ENCODE assay signal across 2 cellular contexts in the genomic region with DNA sequence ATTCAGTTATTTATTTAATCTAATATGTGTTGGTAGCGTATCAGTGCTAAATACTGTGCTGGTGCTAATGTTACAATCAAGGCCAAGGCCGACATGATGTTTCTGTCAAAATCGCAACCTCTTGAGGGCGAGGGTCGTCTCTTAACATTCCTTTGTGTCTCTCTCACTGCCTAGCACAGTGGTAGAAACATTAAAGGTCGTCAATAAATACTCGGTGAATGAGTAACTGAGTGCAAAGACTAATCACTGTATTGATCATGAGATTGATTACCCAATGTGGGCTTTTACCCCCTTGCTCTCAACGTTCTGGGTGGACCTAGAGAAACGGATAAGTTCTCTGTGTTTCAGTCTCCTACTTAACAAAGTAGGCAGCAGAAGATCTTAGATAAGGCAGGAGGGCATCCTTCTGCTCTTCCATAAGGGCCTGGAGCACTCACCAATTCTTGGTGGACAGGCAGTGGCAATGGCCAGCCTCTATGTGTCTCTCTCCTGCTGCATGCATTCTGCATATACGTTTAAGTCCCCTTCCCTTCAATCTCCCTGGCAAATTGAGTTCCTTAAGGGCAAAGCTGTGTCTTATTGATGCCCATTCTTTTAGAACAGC.
A peak's percentile ranks its signal among the peaks of the same experiment; 100 is the strongest.
TF ChIP-seq lines count a peak whose summit lies in the region.

No MANE protein-coding gene starts in this region.

TF ChIP-seq in HepG2, 621 proteins besides CTCF, POLR2A, EP300 and RAD21 (continues in another document):
- TF ChIP-seq NCOR1 (IDR thresholded peaks at IDR 0.05; ENCODE audit: borderline replicate concordance, low read length), result peak; percentile 49; the same call in 1 of the 2 replicates
- TF ChIP-seq PRDM10 (CRISPR knock-in tag; IDR thresholded peaks at IDR 0.05; ENCODE audit: low read depth), result no peak
- peak; percentile 74; the same call in 1 of the 2 replicates for TF ChIP-seq MIXL1 (CRISPR knock-in tag; IDR thresholded peaks at IDR 0.05)
- TF ChIP-seq ZBTB7A (CRISPR knock-in tag; IDR thresholded peaks at IDR 0.05), result peak; percentile 56; the same call in 1 of the 2 replicates
- TF ChIP-seq JARID2 (CRISPR knock-in tag; IDR thresholded peaks at IDR 0.05; ENCODE audit: insufficient replicate concordance), result no peak
- TF ChIP-seq CREB1 (IDR thresholded peaks at IDR 0.05), result no peak
- TF ChIP-seq CREB1 (CRISPR knock-in tag; IDR thresholded peaks at IDR 0.05), result peak; percentile 43; the same call in 1 of the 2 replicates
- no peak for TF ChIP-seq ZBTB21 (CRISPR knock-in tag; IDR thresholded peaks at IDR 0.05)
- TF ChIP-seq ZNF572 (CRISPR knock-in tag; IDR thresholded peaks at IDR 0.05), result no peak
- peak; percentile 68 for TF ChIP-seq GATAD2A (CRISPR knock-in tag; IDR thresholded peaks at IDR 0.05)
- no peak for TF ChIP-seq SOX13 (IDR thresholded peaks at IDR 0.05)
- peak in 1 of 2 experiments; percentile 31; a peak in 1 of 4 replicates for TF ChIP-seq SOX13 (CRISPR knock-in tag; conservative IDR thresholded peaks at IDR 0.05 in 1 of 2, IDR thresholded peaks at IDR 0.05 in 1 of 2)
- TF ChIP-seq ZNF792 (CRISPR knock-in tag; IDR thresholded peaks at IDR 0.05), result no peak
- TF ChIP-seq SIX4 (CRISPR knock-in tag; IDR thresholded peaks at IDR 0.05), result no peak
- TF ChIP-seq NFRKB (IDR thresholded peaks at IDR 0.05), result no peak
- peak; percentile 58 for TF ChIP-seq HNF4A (CRISPR knock-in tag; IDR thresholded peaks at IDR 0.05)
- no peak for TF ChIP-seq RXRA (CRISPR knock-in tag; IDR thresholded peaks at IDR 0.05)
- no peak for TF ChIP-seq SALL1 (CRISPR knock-in tag; IDR thresholded peaks at IDR 0.05)
- TF ChIP-seq MXD3 (CRISPR knock-in tag; IDR thresholded peaks at IDR 0.05), result no peak
- TF ChIP-seq PHF8 (CRISPR knock-in tag; IDR thresholded peaks at IDR 0.05), result no peak
- no peak for TF ChIP-seq ZNF816 (CRISPR knock-in tag; IDR thresholded peaks at IDR 0.05; ENCODE audit: borderline replicate concordance)
- TF ChIP-seq ZNF263 (CRISPR knock-in tag; IDR thresholded peaks at IDR 0.05), result 0 out of 2 replicates have a peak, but pooled peaks have one; percentile 62
- TF ChIP-seq NONO (IDR thresholded peaks at IDR 0.05), result no peak
- TF ChIP-seq NONO (CRISPR knock-in tag; conservative IDR thresholded peaks at IDR 0.05), result no peak
- no peak for TF ChIP-seq CHD4 (IDR thresholded peaks at IDR 0.05; ENCODE audit: borderline replicate concordance, low read length)
- no peak for TF ChIP-seq KDM5B (CRISPR knock-in tag; IDR thresholded peaks at IDR 0.05; ENCODE audit: borderline replicate concordance)
- TF ChIP-seq ZNF354B (CRISPR knock-in tag; IDR thresholded peaks at IDR 0.05), result no peak
- peak; percentile 86 for TF ChIP-seq KAT2B (IDR thresholded peaks at IDR 0.05; ENCODE audit: borderline replicate concordance, low read depth, low read length)
- TF ChIP-seq HDAC2 (CRISPR knock-in tag; IDR thresholded peaks at IDR 0.05), result no peak
- TF ChIP-seq ATRX (CRISPR knock-in tag; IDR thresholded peaks at IDR 0.05; ENCODE audit: borderline replicate concordance), result no peak
- TF ChIP-seq, protein P1, sequence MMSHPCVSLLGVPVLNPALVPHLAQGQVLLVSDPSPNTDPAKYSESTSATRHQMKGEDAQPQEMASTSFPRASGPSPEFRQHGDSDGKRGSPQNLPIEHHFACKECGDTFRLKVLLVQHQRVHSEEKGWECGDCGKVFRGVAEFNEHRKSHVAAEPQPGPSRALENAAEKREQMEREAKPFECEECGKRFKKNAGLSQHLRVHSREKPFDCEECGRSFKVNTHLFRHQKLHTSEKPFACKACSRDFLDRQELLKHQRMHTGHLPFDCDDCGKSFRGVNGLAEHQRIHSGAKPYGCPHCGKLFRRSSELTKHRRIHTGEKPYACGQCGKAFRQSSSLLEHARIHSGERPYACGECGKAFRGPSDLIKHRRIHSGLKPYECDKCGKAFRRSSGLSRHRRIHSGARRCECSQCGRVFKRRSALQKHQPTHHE (CRISPR knock-in tag; IDR thresholded peaks at IDR 0.05; ENCODE audit: borderline replicate concordance), result no peak
- no peak for TF ChIP-seq GPN1 (CRISPR knock-in tag; IDR thresholded peaks at IDR 0.05; ENCODE audit: borderline replicate concordance)
- TF ChIP-seq NR2F1 (CRISPR knock-in tag; IDR thresholded peaks at IDR 0.05), result peak in 1 of 2 experiments; percentile 37; a peak in 1 of 4 replicates
- TF ChIP-seq, protein P2, sequence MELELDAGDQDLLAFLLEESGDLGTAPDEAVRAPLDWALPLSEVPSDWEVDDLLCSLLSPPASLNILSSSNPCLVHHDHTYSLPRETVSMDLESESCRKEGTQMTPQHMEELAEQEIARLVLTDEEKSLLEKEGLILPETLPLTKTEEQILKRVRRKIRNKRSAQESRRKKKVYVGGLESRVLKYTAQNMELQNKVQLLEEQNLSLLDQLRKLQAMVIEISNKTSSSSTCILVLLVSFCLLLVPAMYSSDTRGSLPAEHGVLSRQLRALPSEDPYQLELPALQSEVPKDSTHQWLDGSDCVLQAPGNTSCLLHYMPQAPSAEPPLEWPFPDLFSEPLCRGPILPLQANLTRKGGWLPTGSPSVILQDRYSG (CRISPR knock-in tag; IDR thresholded peaks at IDR 0.05), result no peak
- no peak for TF ChIP-seq ZNF552 (CRISPR knock-in tag; IDR thresholded peaks at IDR 0.05; ENCODE audit: borderline replicate concordance)

TF ChIP-seq in liver, 16 proteins besides CTCF, POLR2A, EP300 and RAD21:
- peak in 1 of 2 donors; percentile 45 for TF ChIP-seq HNF4A (conservative IDR thresholded peaks at IDR 0.05)
- peak; percentile 45 for TF ChIP-seq SP1 (IDR thresholded peaks at IDR 0.05)
- no peak for TF ChIP-seq EGR1 (IDR thresholded peaks at IDR 0.05; ENCODE audit: low read depth in 2 of 2)
- TF ChIP-seq FOXA1 (IDR thresholded peaks at IDR 0.05), result no peak
- TF ChIP-seq, protein P3, sequence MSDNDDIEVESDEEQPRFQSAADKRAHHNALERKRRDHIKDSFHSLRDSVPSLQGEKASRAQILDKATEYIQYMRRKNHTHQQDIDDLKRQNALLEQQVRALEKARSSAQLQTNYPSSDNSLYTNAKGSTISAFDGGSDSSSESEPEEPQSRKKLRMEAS (IDR thresholded peaks at IDR 0.05), result no peak
- no peak for TF ChIP-seq NR2F2 (IDR thresholded peaks at IDR 0.05)
- no peak for TF ChIP-seq TAF1 (conservative IDR thresholded peaks at IDR 0.05)
